In genomic region chr20:33444797-33445560, GRCh38 we compare ENCODE assay signal across 1 cellular context.
TF ChIP-seq lines count a peak whose summit lies in the region.

No MANE protein-coding gene starts in this region.

TF ChIP-seq in HepG2, 621 proteins besides CTCF, POLR2A, EP300 and RAD21 (continued from another document and continues in another):
- TF ChIP-seq, protein P1, sequence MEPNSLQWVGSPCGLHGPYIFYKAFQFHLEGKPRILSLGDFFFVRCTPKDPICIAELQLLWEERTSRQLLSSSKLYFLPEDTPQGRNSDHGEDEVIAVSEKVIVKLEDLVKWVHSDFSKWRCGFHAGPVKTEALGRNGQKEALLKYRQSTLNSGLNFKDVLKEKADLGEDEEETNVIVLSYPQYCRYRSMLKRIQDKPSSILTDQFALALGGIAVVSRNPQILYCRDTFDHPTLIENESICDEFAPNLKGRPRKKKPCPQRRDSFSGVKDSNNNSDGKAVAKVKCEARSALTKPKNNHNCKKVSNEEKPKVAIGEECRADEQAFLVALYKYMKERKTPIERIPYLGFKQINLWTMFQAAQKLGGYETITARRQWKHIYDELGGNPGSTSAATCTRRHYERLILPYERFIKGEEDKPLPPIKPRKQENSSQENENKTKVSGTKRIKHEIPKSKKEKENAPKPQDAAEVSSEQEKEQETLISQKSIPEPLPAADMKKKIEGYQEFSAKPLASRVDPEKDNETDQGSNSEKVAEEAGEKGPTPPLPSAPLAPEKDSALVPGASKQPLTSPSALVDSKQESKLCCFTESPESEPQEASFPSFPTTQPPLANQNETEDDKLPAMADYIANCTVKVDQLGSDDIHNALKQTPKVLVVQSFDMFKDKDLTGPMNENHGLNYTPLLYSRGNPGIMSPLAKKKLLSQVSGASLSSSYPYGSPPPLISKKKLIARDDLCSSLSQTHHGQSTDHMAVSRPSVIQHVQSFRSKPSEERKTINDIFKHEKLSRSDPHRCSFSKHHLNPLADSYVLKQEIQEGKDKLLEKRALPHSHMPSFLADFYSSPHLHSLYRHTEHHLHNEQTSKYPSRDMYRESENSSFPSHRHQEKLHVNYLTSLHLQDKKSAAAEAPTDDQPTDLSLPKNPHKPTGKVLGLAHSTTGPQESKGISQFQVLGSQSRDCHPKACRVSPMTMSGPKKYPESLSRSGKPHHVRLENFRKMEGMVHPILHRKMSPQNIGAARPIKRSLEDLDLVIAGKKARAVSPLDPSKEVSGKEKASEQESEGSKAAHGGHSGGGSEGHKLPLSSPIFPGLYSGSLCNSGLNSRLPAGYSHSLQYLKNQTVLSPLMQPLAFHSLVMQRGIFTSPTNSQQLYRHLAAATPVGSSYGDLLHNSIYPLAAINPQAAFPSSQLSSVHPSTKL (CRISPR knock-in tag; IDR thresholded peaks at IDR 0.05) = peak; percentile 44; the same call in 1 of the 2 replicates
- TF ChIP-seq, protein P2, sequence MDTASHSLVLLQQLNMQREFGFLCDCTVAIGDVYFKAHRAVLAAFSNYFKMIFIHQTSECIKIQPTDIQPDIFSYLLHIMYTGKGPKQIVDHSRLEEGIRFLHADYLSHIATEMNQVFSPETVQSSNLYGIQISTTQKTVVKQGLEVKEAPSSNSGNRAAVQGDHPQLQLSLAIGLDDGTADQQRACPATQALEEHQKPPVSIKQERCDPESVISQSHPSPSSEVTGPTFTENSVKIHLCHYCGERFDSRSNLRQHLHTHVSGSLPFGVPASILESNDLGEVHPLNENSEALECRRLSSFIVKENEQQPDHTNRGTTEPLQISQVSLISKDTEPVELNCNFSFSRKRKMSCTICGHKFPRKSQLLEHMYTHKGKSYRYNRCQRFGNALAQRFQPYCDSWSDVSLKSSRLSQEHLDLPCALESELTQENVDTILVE (CRISPR knock-in tag; IDR thresholded peaks at IDR 0.05) = no peak
- no peak for TF ChIP-seq ZNF431 (CRISPR knock-in tag; IDR thresholded peaks at IDR 0.05; ENCODE audit: borderline replicate concordance, low read depth)
- TF ChIP-seq ZNF556 (CRISPR knock-in tag; IDR thresholded peaks at IDR 0.05; ENCODE audit: borderline replicate concordance) = no peak
- no peak for TF ChIP-seq ZNF704 (CRISPR knock-in tag; IDR thresholded peaks at IDR 0.05; ENCODE audit: borderline replicate concordance)
- TF ChIP-seq ZNF138 (CRISPR knock-in tag; IDR thresholded peaks at IDR 0.05; ENCODE audit: low read depth) = no peak
- 0 out of 2 replicates have a peak, but pooled peaks have one; percentile 28 for TF ChIP-seq FOXJ3 (CRISPR knock-in tag; IDR thresholded peaks at IDR 0.05; ENCODE audit: borderline replicate concordance)
- TF ChIP-seq ZNF629 (CRISPR knock-in tag; conservative IDR thresholded peaks at IDR 0.05) = peak; percentile 80
- TF ChIP-seq, protein P3, sequence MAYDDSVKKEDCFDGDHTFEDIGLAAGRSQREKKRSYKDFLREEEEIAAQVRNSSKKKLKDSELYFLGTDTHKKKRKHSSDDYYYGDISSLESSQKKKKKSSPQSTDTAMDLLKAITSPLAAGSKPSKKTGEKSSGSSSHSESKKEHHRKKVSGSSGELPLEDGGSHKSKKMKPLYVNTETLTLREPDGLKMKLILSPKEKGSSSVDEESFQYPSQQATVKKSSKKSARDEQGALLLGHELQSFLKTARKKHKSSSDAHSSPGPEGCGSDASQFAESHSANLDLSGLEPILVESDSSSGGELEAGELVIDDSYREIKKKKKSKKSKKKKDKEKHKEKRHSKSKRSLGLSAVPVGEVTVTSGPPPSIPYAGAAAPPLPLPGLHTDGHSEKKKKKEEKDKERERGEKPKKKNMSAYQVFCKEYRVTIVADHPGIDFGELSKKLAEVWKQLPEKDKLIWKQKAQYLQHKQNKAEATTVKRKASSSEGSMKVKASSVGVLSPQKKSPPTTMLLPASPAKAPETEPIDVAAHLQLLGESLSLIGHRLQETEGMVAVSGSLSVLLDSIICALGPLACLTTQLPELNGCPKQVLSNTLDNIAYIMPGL (CRISPR knock-in tag; IDR thresholded peaks at IDR 0.05; ENCODE audit: borderline replicate concordance in 1 of 2, low read depth in 1 of 2) = 0 out of 4 replicates have a peak, but pooled peaks of 1 of the 2 experiments have one; percentile 42
- no peak for TF ChIP-seq MIER2 (CRISPR knock-in tag; IDR thresholded peaks at IDR 0.05)
- TF ChIP-seq, protein P4, sequence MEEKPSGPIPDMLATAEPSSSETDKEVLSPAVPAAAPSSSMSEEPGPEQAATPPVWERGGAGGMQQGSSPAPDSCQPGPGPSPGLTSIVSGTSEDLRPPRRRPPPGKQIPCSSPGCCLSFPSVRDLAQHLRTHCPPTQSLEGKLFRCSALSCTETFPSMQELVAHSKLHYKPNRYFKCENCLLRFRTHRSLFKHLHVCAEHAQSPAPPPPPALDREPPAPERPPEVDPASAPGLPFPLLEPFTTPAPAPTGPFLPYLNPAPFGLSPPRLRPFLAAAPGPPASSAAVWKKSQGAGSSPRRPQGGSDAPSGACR (CRISPR knock-in tag; IDR thresholded peaks at IDR 0.05) = peak; percentile 38; the same call in 1 of the 2 replicates
- no peak for TF ChIP-seq CREBL2 (CRISPR knock-in tag; IDR thresholded peaks at IDR 0.05; ENCODE audit: borderline replicate concordance)
- TF ChIP-seq SP5 (CRISPR knock-in tag; IDR thresholded peaks at IDR 0.05; ENCODE audit: borderline replicate concordance, low read depth) = no peak
- TF ChIP-seq PHF21A (CRISPR knock-in tag; IDR thresholded peaks at IDR 0.05) = peak; percentile 47; the same call in 1 of the 2 replicates
- TF ChIP-seq ZNF256 (CRISPR knock-in tag; conservative IDR thresholded peaks at IDR 0.05) = 0 out of 2 replicates have a peak, but pooled peaks have one; percentile 14
- TF ChIP-seq ZC3H4 (CRISPR knock-in tag; IDR thresholded peaks at IDR 0.05; ENCODE audit: borderline replicate concordance) = no peak; the same call in 1 of the 2 replicates
- TF ChIP-seq ZBTB20 (CRISPR knock-in tag; IDR thresholded peaks at IDR 0.05; ENCODE audit: borderline replicate concordance, low read depth) = no peak
- TF ChIP-seq, protein P5, sequence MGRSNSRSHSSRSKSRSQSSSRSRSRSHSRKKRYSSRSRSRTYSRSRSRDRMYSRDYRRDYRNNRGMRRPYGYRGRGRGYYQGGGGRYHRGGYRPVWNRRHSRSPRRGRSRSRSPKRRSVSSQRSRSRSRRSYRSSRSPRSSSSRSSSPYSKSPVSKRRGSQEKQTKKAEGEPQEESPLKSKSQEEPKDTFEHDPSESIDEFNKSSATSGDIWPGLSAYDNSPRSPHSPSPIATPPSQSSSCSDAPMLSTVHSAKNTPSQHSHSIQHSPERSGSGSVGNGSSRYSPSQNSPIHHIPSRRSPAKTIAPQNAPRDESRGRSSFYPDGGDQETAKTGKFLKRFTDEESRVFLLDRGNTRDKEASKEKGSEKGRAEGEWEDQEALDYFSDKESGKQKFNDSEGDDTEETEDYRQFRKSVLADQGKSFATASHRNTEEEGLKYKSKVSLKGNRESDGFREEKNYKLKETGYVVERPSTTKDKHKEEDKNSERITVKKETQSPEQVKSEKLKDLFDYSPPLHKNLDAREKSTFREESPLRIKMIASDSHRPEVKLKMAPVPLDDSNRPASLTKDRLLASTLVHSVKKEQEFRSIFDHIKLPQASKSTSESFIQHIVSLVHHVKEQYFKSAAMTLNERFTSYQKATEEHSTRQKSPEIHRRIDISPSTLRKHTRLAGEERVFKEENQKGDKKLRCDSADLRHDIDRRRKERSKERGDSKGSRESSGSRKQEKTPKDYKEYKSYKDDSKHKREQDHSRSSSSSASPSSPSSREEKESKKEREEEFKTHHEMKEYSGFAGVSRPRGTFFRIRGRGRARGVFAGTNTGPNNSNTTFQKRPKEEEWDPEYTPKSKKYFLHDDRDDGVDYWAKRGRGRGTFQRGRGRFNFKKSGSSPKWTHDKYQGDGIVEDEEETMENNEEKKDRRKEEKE (IDR thresholded peaks at IDR 0.05) = no peak
- no peak for TF ChIP-seq ZNF776 (CRISPR knock-in tag; IDR thresholded peaks at IDR 0.05)
- 0 out of 2 replicates have a peak, but pooled peaks have one; percentile 10 for TF ChIP-seq FOSL1 (CRISPR knock-in tag; IDR thresholded peaks at IDR 0.05; ENCODE audit: borderline replicate concordance)
- TF ChIP-seq ZNF333 (CRISPR knock-in tag; IDR thresholded peaks at IDR 0.05; ENCODE audit: borderline replicate concordance) = no peak
- no peak for TF ChIP-seq PRDM15 (CRISPR knock-in tag; IDR thresholded peaks at IDR 0.05)
- no peak for TF ChIP-seq PAXIP1 (CRISPR knock-in tag; conservative IDR thresholded peaks at IDR 0.05)
- TF ChIP-seq ZFP90 (CRISPR knock-in tag; IDR thresholded peaks at IDR 0.05; ENCODE audit: borderline replicate concordance) = 0 out of 2 replicates have a peak, but pooled peaks have one; percentile 9
- no peak for TF ChIP-seq GATAD2A (CRISPR knock-in tag; IDR thresholded peaks at IDR 0.05)
- peak; percentile 27; the same call in 1 of the 2 replicates for TF ChIP-seq MAFF (IDR thresholded peaks at IDR 0.05; ENCODE audit: low read depth, low read length)
- no peak for TF ChIP-seq TCF7L2 (IDR thresholded peaks at IDR 0.05; ENCODE audit: low read depth, low read length)
- no peak for TF ChIP-seq SCMH1 (CRISPR knock-in tag; IDR thresholded peaks at IDR 0.05; ENCODE audit: borderline replicate concordance)
- 0 out of 2 replicates have a peak, but pooled peaks have one; percentile 39 for TF ChIP-seq PHF8 (CRISPR knock-in tag; IDR thresholded peaks at IDR 0.05)
- peak; percentile 49; the same call in 1 of the 2 replicates for TF ChIP-seq SMAD3 (CRISPR knock-in tag; IDR thresholded peaks at IDR 0.05)
- no peak for TF ChIP-seq XBP1 (CRISPR knock-in tag; IDR thresholded peaks at IDR 0.05)
- TF ChIP-seq ZNF264 (CRISPR knock-in tag; IDR thresholded peaks at IDR 0.05) = 0 out of 2 replicates have a peak, but pooled peaks have one; percentile 24
- TF ChIP-seq, protein P6, sequence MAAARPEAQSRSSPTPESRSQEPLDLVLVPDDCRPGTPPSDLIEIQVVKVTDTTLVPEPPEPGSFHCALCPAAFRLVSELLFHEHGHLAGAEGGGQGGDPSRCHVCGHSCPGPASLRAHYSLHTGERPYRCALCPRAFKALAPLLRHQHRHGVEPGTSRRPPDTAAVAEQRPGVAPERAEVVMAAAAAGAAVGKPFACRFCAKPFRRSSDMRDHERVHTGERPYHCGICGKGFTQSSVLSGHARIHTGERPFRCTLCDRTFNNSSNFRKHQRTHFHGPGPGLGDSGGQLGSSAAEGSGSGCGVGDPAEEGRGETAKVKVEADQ (CRISPR knock-in tag; IDR thresholded peaks at IDR 0.05; ENCODE audit: borderline replicate concordance) = no peak
